32 cellular contexts compared by ENCODE assay signal in the genomic region with DNA sequence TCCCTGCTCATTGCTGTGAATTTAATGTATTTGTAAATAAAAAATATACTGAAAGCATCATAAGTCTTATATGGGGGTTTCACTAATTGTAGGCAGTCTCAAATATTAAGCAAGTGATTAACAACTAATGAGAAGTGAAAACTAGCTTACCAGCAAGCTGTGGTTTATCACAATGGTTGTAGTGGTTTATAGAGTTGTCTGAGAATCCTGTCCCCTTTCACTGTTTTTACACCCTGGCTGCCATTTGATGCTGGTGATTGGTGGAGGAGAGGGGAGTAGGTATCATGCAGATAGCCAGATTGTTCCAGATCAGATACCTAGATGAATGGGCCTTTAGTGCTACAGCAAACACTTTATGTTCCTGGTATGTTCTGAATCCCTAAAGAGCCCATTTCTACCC. TPM values are rescaled to one million over a fixed set of nuclear protein-coding genes. Genes with fewer than 3 reads are reported as not detected.
DNase-seq lines count a peak whose midpoint lies in the region; ATAC-seq, FAIRE-seq and TF ChIP-seq lines count a peak whose summit lies in the region.
"Had no signal": no experiment of that assay in that cellular context is flagged by ENCODE, and none has a peak within 500 bp of the region (broad histone marks: within the 10 kb centered on the region; RNA-seq: fewer than 3 reads in every experiment).

No MANE protein-coding gene starts in this region.

- DNase-seq in GM12865 (ENCODE audit: low read depth) = peak; percentile 37
- DNase-seq in pancreas = no peak
- DNase-seq in Ammon's horn (ENCODE audit: low spot score) = no peak
- no peak for DNase-seq in MV-4-11 (lab: John Stamatoyannopoulos, UW)
- DNase-seq: activated CD4-positive, alpha-beta T cell treated with anti-CD3 and anti-CD28 coated beads for 4 hours; activated CD8-positive, alpha-beta memory T cell treated with anti-CD3 and anti-CD28 coated beads for 24 hours; activated T-cell treated with anti-CD3 and anti-CD28 coated beads for 4 hours; anterior cingulate cortex; C1 segment of cervical spinal cord; colonic mucosa; DMS79; effector CD8-positive, alpha-beta T cell; H9; hippocampal formation; left cardiac atrium; natural killer cell; NCI-H1048; nucleus accumbens; psoas muscle; SIG-M5; sigmoid colon; stimulated activated CD4-positive, alpha-beta T cell treated with anti-CD3 and anti-CD28 coated beads, Interleukin-4, amount 100 ng/mL, for 24 hours; T1000; transverse colon had no signal

- no peak overlapping the region for H3K4me3 ChIP-seq in GM12865 (ENCODE audit: low read depth, low read length)
- no peak overlapping the region for H3K4me3 ChIP-seq in pancreas
- H3K4me3 ChIP-seq: cardiac muscle cell, colonic mucosa, lung, psoas muscle, sigmoid colon, transverse colon had no signal

- no peak overlapping the region for H3K27ac ChIP-seq in pancreas
- H3K27ac ChIP-seq: cardiac muscle cell, colonic mucosa, epithelial cell of prostate, psoas muscle, sigmoid colon, transverse colon, VCaP had no signal

- no peaks in the 10 kb centered on the region for H3K36me3 ChIP-seq in pancreas
- H3K36me3 ChIP-seq: colonic mucosa had no signal

- no peaks in the 10 kb centered on the region for H3K27me3 Mint-ChIP-seq in dendritic cell treated with granulocyte-macrophage colony-stimulating factor and Interleukin-4, amounts not matched to agents 40 ng/mL and 50 ng/mL, for 4 days
- H3K27me3 Mint-ChIP-seq: activated naive CD8-positive, alpha-beta T cell had no signal

- ATAC-seq in GM18867 (IDR thresholded peaks at IDR 0.05; ENCODE audit: unreplicated experiment) (peak; percentile 50), HG02885 (IDR thresholded peaks at IDR 0.05; ENCODE audit: poor library complexity, unreplicated experiment) (peak; percentile 32), pancreas (no peak)
- ATAC-seq: left cardiac atrium, psoas muscle had no signal

- TF ChIP-seq CTCF in GM12865 (IDR thresholded peaks at IDR 0.05; ENCODE audit: insufficient read depth, low read depth, low read length, missing control alignments) = no peak
- TF ChIP-seq CTCF in pancreas (IDR thresholded peaks at IDR 0.05) = no peak

- H3K4me3 Mint-ChIP-seq in dendritic cell treated with granulocyte-macrophage colony-stimulating factor and Interleukin-4, amounts not matched to agents 40 ng/mL and 50 ng/mL, for 4 days = no peak overlapping the region
- H3K4me3 Mint-ChIP-seq: activated naive CD8-positive, alpha-beta T cell; H9; natural killer cell had no signal

- H3K4me1 Mint-ChIP-seq in dendritic cell treated with granulocyte-macrophage colony-stimulating factor and Interleukin-4, amounts not matched to agents 40 ng/mL and 50 ng/mL, for 4 days (ENCODE audit: low read depth) = peaks cover 76% of the 10 kb centered on the region

- H3K9me3 Mint-ChIP-seq in dendritic cell treated with granulocyte-macrophage colony-stimulating factor and Interleukin-4, amounts not matched to agents 40 ng/mL and 50 ng/mL, for 4 days = no peaks in the 10 kb centered on the region
- H3K9me3 Mint-ChIP-seq: H9, natural killer cell had no signal

- intact Hi-C loops in dendritic cell treated with granulocyte-macrophage colony-stimulating factor and Interleukin-4, amounts not matched to agents 40 ng/mL and 50 ng/mL, for 4 days (cut with micrococcal nuclease) = loop anchor here (10.0 kb wide), 1 partner anchor 213 kb away; the partner anchor contains the start of gene SNAP25
- intact Hi-C loops in pancreas (cut with DNase I) = loop anchor here in 1 of 3 donors (5.0 kb wide), 1 partner anchor 451 kb away; no protein-coding TSS in a partner anchor

- peak overlapping the region; percentile 4 for H3K27ac Mint-ChIP-seq in dendritic cell treated with granulocyte-macrophage colony-stimulating factor and Interleukin-4, amounts not matched to agents 40 ng/mL and 50 ng/mL, for 4 days
- H3K27ac Mint-ChIP-seq: activated naive CD8-positive, alpha-beta T cell; natural killer cell had no signal

- no peaks in the 10 kb centered on the region for H3K27me3 ChIP-seq in pancreas
- H3K27me3 ChIP-seq: cardiac muscle cell, colonic mucosa, sigmoid colon, transverse colon had no signal

- H3K36me3 Mint-ChIP-seq in dendritic cell treated with granulocyte-macrophage colony-stimulating factor and Interleukin-4, amounts not matched to agents 40 ng/mL and 50 ng/mL, for 4 days (ENCODE audit: low read depth) = peaks cover 80% of the 10 kb centered on the region
- H3K36me3 Mint-ChIP-seq: natural killer cell had no signal

- no peak for FAIRE-seq in pancreas (lab: Jason Lieb, UNC)

- no peaks in the 10 kb centered on the region for H3K9me3 ChIP-seq in pancreas
- H3K9me3 ChIP-seq: colonic mucosa, psoas muscle, sigmoid colon, transverse colon had no signal

- peaks cover 7 to 22% (median 21%) of the 10 kb centered on the region in 3 donors for H3K4me1 ChIP-seq in pancreas

RNA-seq across cellular contexts. Expression of gene MKKS, which starts 6.0 kb away (rescaled TPM):
- 10 to 100 TPM in 1 of 6 donors, 1 to 10 TPM in 5; 5.3 to 12.1 (median 7.3) TPM for total RNA-seq in pancreas
- polyA plus RNA-seq in pancreas = 10 to 100 TPM in 1 of 2 donors, 1 to 10 TPM in 1; 7.5 to 15.3 TPM

RNA-seq across cellular contexts. Expression of gene SLX4IP, which starts 7.1 kb away (rescaled TPM):
- total RNA-seq in pancreas = 1 to 10 TPM; 2.5 to 6.4 (median 3.2) TPM
- 1 to 10 TPM; 2.7 TPM for polyA plus RNA-seq in pancreas

Comparison
In these comparisons a context has a peak if more than half of its experiments do, and no peak if none do; other contexts are left out.
1. ATAC-seq: peak in GM18867 (single experiment) and HG02885 (single experiment); none in pancreas (0 of 4).